ENCODE assay signal across 8 cellular contexts in genomic region chr1:31932491-31933316, GRCh38. TPM values are rescaled to one million over a fixed set of nuclear protein-coding genes. Genes with fewer than 3 reads are reported as not detected.
A peak's percentile ranks its signal among the peaks of the same experiment; 100 is the strongest.
DNase-seq lines count a peak whose midpoint lies in the region; ATAC-seq and TF ChIP-seq lines count a peak whose summit lies in the region.

No MANE protein-coding gene starts in this region.

- H3K27ac Mint-ChIP-seq in activated B cell treated with CpG ODN at 0.5 μM for 24 hours, result peak overlapping the region; percentile 84

- WGBS in heart left ventricle, 4 donors, result 54 to 60% (median 56%) methylated on average over 6 of the region's 6 CpGs
- 53% methylated on average over 6 of the region's 6 CpGs for WGBS in urinary bladder

- H3K4me1 ChIP-seq in heart left ventricle (peaks cover 15 to 94% (median 84%) of the 10 kb centered on the region in 12 donors), urinary bladder (ENCODE audit: insufficient read depth) (peaks cover 2% of the 10 kb centered on the region)

- H3K27me3 ChIP-seq in heart left ventricle, result no peaks in the 10 kb centered on the region

- H3K4me3 ChIP-seq in heart left ventricle (peak overlapping the region in 1 of 12 donors; percentile 74), urinary bladder (ENCODE audit: low read depth, low read length) (no peak overlapping the region)

- no peak for TF ChIP-seq CTCF in heart left ventricle (IDR thresholded peaks at IDR 0.05)
- TF ChIP-seq CTCF in activated B cell treated with CpG ODN at 0.5 μM for 24 hours (IDR thresholded peaks at IDR 0.05), result no peak

- POLR2A ChIA-PET in activated B cell treated with CpG ODN at 0.5 μM for 24 hours (lab: Charles Lee), result interaction anchor here (0.6 to 2.1 kb wide), 6 partner anchors 12 to 170 kb away, joined by 3 to 8 read pairs (median 4); no protein-coding TSS in a partner anchor

- DNase-seq in heart left ventricle (no peak), left cardiac atrium (no peak), activated B cell treated with CpG ODN at 0.5 μM for 24 hours (no peak), left lobe of liver (ENCODE audit: low spot score) (no peak), NCI-H526 (lab: John Stamatoyannopoulos, UW) (no peak)

- intact Hi-C loops in heart left ventricle (cut with DNase I) (no loop called here), left cardiac atrium (cut with DNase I) (no loop called here), activated B cell treated with CpG ODN at 0.5 μM for 24 hours (cut with micrococcal nuclease) (loop anchor here (10.0 kb wide), 1 partner anchor 402 kb away; the partner anchor contains the start of gene MARCKSL1)

- peak in 2 of 4 donors; percentile 11 to 55 for ATAC-seq in heart left ventricle
- no peak for ATAC-seq in left cardiac atrium
- ATAC-seq in activated B cell treated with CpG ODN at 0.5 μM for 24 hours (ENCODE audit: low read depth), result peak; percentile 8
- ATAC-seq in left lobe of liver, result peak; percentile 26
- ATAC-seq in HG02798 (IDR thresholded peaks at IDR 0.05; ENCODE audit: poor library complexity, unreplicated experiment), result no peak
- no peak for ATAC-seq in HG03095 (IDR thresholded peaks at IDR 0.05; ENCODE audit: unreplicated experiment)

- peak overlapping the region; percentile 64 for H3K4me3 Mint-ChIP-seq in activated B cell treated with CpG ODN at 0.5 μM for 24 hours

- H3K27ac ChIP-seq in heart left ventricle, result peak overlapping the region in 9 of 12 donors; percentile 2 to 100 (median 43)
- H3K27ac ChIP-seq in urinary bladder (ENCODE audit: low read depth), result peak overlapping the region; percentile 70

- H3K4me1 Mint-ChIP-seq in activated B cell treated with CpG ODN at 0.5 μM for 24 hours, result peaks cover 91% of the 10 kb centered on the region

- CTCF ChIA-PET in activated B cell treated with CpG ODN at 0.5 μM for 24 hours (lab: Charles Lee), result interaction anchor here (1.0 to 2.0 kb wide), 2 partner anchors 31 to 144 kb away, joined by 4 to 6 read pairs; no protein-coding TSS in a partner anchor

- H3K27me3 Mint-ChIP-seq in activated B cell treated with CpG ODN at 0.5 μM for 24 hours, result no peaks in the 10 kb centered on the region

- H3K9me3 ChIP-seq in heart left ventricle, result no peaks in the 10 kb centered on the region

- TF ChIP-seq POLR2A in heart left ventricle (IDR thresholded peaks at IDR 0.05), result no peak

- H3K9me3 Mint-ChIP-seq in activated B cell treated with CpG ODN at 0.5 μM for 24 hours, result no peaks in the 10 kb centered on the region

- no peaks in the 10 kb centered on the region for H3K36me3 ChIP-seq in heart left ventricle
- H3K36me3 ChIP-seq in urinary bladder (ENCODE audit: insufficient read depth), result no peaks in the 10 kb centered on the region

- H3K36me3 Mint-ChIP-seq in activated B cell treated with CpG ODN at 0.5 μM for 24 hours (ENCODE audit: low read depth), result peaks cover 26% of the 10 kb centered on the region

RNA-seq across cellular contexts. Expression of gene PTP4A2, which starts 5.5 kb away (rescaled TPM):
- total RNA-seq in heart left ventricle (100 to 1,000 TPM; 217 to 354 (median 242) TPM), left cardiac atrium (100 to 1,000 TPM; 281 to 449 TPM), activated B cell treated with CpG ODN at 0.5 μM for 24 hours (249 and 275 TPM in 2 replicates), left lobe of liver (66.7 TPM), urinary bladder (462 TPM)
- polyA plus RNA-seq in heart left ventricle (100 to 1,000 TPM in 1 of 2 donors, 10 to 100 TPM in 1; 74.4 to 290 TPM), urinary bladder (118 TPM)

Comparison
In these comparisons a context has a peak if more than half of its experiments do, and no peak if none do; other contexts are left out.
1. ATAC-seq: peak in activated B cell treated with CpG ODN at 0.5 μM for 24 hours (single experiment) and left lobe of liver (single experiment); none in left cardiac atrium (0 of 2), HG02798 (single experiment) and HG03095 (single experiment).